1 cellular context compared by ENCODE assay signal in the genomic region with DNA sequence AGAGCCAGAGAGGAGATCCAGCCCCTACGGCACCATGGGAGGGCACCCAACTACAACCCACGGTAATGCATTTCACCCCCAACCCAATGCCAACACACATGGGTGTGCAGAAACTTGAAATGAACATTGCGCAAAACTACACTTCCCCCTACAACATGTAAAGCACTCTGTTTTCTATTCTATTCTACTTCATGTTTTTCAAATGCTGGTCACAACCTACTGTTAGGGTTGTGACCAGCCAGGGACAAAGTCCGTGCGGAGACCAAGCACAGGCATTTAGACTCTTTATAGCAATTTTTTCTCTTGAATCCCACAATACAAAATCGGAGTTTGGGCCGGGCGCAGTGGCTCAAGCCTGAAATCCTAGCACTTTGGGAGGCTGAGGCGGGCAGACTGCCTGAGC.
TF ChIP-seq lines count a peak whose summit lies in the region.

No MANE protein-coding gene starts in this region.

TF ChIP-seq in HepG2, 621 proteins besides CTCF, POLR2A, EP300 and RAD21 (continued from another document and continues in another):
- TF ChIP-seq, protein P1, sequence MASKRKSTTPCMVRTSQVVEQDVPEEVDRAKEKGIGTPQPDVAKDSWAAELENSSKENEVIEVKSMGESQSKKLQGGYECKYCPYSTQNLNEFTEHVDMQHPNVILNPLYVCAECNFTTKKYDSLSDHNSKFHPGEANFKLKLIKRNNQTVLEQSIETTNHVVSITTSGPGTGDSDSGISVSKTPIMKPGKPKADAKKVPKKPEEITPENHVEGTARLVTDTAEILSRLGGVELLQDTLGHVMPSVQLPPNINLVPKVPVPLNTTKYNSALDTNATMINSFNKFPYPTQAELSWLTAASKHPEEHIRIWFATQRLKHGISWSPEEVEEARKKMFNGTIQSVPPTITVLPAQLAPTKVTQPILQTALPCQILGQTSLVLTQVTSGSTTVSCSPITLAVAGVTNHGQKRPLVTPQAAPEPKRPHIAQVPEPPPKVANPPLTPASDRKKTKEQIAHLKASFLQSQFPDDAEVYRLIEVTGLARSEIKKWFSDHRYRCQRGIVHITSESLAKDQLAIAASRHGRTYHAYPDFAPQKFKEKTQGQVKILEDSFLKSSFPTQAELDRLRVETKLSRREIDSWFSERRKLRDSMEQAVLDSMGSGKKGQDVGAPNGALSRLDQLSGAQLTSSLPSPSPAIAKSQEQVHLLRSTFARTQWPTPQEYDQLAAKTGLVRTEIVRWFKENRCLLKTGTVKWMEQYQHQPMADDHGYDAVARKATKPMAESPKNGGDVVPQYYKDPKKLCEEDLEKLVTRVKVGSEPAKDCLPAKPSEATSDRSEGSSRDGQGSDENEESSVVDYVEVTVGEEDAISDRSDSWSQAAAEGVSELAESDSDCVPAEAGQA (IDR thresholded peaks at IDR 0.05; ENCODE audit: low read depth): no peak
- TF ChIP-seq, protein P1 (CRISPR knock-in tag; IDR thresholded peaks at IDR 0.05; ENCODE audit: borderline replicate concordance): no peak
- TF ChIP-seq IRF1 (CRISPR knock-in tag; IDR thresholded peaks at IDR 0.05; ENCODE audit: low read depth) (no peak), KDM5B (CRISPR knock-in tag; IDR thresholded peaks at IDR 0.05; ENCODE audit: borderline replicate concordance) (no peak), GFI1 (CRISPR knock-in tag; IDR thresholded peaks at IDR 0.05; ENCODE audit: borderline replicate concordance) (no peak), NR2C2 (CRISPR knock-in tag; IDR thresholded peaks at IDR 0.05; ENCODE audit: borderline replicate concordance) (no peak), ZNF362 (CRISPR knock-in tag; IDR thresholded peaks at IDR 0.05; ENCODE audit: borderline replicate concordance) (no peak), MED8 (CRISPR knock-in tag; IDR thresholded peaks at IDR 0.05; ENCODE audit: insufficient replicate concordance) (no peak), NCOA2 (CRISPR knock-in tag; IDR thresholded peaks at IDR 0.05) (no peak), E2F2 (CRISPR knock-in tag; IDR thresholded peaks at IDR 0.05; ENCODE audit: borderline replicate concordance) (no peak), ZNF281 (CRISPR knock-in tag; IDR thresholded peaks at IDR 0.05; ENCODE audit: borderline replicate concordance) (peak; percentile 35; the same call in 1 of the 2 replicates), ZNF343 (CRISPR knock-in tag; IDR thresholded peaks at IDR 0.05) (no peak), ZNF770 (CRISPR knock-in tag; IDR thresholded peaks at IDR 0.05) (no peak), NPAS2 (CRISPR knock-in tag; IDR thresholded peaks at IDR 0.05; ENCODE audit: borderline replicate concordance) (no peak), NCOA1 (CRISPR knock-in tag; IDR thresholded peaks at IDR 0.05) (no peak), ZNF263 (CRISPR knock-in tag; IDR thresholded peaks at IDR 0.05) (no peak), ZNF205 (CRISPR knock-in tag; IDR thresholded peaks at IDR 0.05) (no peak), XBP1 (CRISPR knock-in tag; IDR thresholded peaks at IDR 0.05) (no peak), AHR (CRISPR knock-in tag; IDR thresholded peaks at IDR 0.05) (no peak), ZNF674 (CRISPR knock-in tag; IDR thresholded peaks at IDR 0.05; ENCODE audit: low read depth) (no peak), DMAP1 (CRISPR knock-in tag; IDR thresholded peaks at IDR 0.05) (no peak), ASH2L (IDR thresholded peaks at IDR 0.05; ENCODE audit: insufficient read length, low read depth, low read length) (peak; percentile 25), KDM2A (CRISPR knock-in tag; IDR thresholded peaks at IDR 0.05; ENCODE audit: borderline replicate concordance, low read depth) (no peak), ZBTB42 (CRISPR knock-in tag; IDR thresholded peaks at IDR 0.05) (0 out of 2 replicates have a peak, but pooled peaks have one; percentile 28)
- TF ChIP-seq, protein P2, sequence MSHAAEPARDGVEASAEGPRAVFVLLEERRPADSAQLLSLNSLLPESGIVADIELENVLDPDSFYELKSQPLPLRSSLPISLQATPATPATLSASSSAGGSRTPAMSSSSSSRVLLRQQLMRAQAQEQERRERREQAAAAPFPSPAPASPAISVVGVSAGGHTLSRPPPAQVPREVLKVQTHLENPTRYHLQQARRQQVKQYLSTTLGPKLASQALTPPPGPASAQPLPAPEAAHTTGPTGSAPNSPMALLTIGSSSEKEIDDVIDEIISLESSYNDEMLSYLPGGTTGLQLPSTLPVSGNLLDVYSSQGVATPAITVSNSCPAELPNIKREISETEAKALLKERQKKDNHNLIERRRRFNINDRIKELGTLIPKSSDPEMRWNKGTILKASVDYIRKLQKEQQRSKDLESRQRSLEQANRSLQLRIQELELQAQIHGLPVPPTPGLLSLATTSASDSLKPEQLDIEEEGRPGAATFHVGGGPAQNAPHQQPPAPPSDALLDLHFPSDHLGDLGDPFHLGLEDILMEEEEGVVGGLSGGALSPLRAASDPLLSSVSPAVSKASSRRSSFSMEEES (CRISPR knock-in tag; IDR thresholded peaks at IDR 0.05): 0 out of 2 replicates have a peak, but pooled peaks have one; percentile 29
- TF ChIP-seq, protein P3, sequence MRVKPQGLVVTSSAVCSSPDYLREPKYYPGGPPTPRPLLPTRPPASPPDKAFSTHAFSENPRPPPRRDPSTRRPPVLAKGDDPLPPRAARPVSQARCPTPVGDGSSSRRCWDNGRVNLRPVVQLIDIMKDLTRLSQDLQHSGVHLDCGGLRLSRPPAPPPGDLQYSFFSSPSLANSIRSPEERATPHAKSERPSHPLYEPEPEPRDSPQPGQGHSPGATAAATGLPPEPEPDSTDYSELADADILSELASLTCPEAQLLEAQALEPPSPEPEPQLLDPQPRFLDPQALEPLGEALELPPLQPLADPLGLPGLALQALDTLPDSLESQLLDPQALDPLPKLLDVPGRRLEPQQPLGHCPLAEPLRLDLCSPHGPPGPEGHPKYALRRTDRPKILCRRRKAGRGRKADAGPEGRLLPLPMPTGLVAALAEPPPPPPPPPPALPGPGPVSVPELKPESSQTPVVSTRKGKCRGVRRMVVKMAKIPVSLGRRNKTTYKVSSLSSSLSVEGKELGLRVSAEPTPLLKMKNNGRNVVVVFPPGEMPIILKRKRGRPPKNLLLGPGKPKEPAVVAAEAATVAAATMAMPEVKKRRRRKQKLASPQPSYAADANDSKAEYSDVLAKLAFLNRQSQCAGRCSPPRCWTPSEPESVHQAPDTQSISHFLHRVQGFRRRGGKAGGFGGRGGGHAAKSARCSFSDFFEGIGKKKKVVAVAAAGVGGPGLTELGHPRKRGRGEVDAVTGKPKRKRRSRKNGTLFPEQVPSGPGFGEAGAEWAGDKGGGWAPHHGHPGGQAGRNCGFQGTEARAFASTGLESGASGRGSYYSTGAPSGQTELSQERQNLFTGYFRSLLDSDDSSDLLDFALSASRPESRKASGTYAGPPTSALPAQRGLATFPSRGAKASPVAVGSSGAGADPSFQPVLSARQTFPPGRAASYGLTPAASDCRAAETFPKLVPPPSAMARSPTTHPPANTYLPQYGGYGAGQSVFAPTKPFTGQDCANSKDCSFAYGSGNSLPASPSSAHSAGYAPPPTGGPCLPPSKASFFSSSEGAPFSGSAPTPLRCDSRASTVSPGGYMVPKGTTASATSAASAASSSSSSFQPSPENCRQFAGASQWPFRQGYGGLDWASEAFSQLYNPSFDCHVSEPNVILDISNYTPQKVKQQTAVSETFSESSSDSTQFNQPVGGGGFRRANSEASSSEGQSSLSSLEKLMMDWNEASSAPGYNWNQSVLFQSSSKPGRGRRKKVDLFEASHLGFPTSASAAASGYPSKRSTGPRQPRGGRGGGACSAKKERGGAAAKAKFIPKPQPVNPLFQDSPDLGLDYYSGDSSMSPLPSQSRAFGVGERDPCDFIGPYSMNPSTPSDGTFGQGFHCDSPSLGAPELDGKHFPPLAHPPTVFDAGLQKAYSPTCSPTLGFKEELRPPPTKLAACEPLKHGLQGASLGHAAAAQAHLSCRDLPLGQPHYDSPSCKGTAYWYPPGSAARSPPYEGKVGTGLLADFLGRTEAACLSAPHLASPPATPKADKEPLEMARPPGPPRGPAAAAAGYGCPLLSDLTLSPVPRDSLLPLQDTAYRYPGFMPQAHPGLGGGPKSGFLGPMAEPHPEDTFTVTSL (CRISPR knock-in tag; IDR thresholded peaks at IDR 0.05; ENCODE audit: borderline replicate concordance): no peak
- TF ChIP-seq, protein P4, sequence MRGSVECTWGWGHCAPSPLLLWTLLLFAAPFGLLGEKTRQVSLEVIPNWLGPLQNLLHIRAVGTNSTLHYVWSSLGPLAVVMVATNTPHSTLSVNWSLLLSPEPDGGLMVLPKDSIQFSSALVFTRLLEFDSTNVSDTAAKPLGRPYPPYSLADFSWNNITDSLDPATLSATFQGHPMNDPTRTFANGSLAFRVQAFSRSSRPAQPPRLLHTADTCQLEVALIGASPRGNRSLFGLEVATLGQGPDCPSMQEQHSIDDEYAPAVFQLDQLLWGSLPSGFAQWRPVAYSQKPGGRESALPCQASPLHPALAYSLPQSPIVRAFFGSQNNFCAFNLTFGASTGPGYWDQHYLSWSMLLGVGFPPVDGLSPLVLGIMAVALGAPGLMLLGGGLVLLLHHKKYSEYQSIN (CRISPR knock-in tag; IDR thresholded peaks at IDR 0.05; ENCODE audit: borderline replicate concordance): no peak
- TF ChIP-seq, protein P5, sequence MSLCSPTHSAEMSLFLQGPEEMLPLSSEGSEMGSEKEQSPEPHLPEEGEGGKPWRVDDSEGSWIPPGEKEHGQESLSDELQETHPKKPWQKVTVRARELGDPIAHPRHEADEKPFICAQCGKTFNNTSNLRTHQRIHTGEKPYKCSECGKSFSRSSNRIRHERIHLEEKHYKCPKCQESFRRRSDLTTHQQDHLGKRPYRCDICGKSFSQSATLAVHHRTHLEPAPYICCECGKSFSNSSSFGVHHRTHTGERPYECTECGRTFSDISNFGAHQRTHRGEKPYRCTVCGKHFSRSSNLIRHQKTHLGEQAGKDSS (CRISPR knock-in tag; IDR thresholded peaks at IDR 0.05; ENCODE audit: borderline replicate concordance, low read depth): no peak
